In the genomic region with DNA sequence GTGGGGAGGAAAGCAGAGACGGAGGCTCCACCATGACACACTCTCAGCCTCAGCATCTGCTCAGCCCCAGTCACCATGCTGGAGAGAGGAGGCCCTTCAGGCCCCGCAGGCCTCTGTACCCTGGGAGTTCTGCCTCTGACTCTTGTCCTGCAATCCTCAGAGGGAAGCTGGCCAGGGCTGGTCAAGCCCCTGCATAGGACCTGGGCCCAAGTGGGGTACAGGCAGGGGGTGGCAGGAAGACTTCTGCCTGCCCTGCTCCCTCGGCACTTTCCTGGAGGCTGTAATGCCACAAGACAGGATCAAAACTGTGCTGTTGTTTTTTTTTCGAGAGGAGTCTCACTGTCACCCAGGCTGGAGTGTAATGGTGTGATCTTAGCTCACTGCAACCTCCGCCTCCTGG, we compare ENCODE assay signal across 1 cellular context.
TF ChIP-seq lines count a peak whose summit lies in the region.

No MANE protein-coding gene starts in this region.

TF ChIP-seq in K562, 482 proteins besides CTCF, POLR2A, EP300 and RAD21 (continued from another document):
- TF ChIP-seq, protein P1, sequence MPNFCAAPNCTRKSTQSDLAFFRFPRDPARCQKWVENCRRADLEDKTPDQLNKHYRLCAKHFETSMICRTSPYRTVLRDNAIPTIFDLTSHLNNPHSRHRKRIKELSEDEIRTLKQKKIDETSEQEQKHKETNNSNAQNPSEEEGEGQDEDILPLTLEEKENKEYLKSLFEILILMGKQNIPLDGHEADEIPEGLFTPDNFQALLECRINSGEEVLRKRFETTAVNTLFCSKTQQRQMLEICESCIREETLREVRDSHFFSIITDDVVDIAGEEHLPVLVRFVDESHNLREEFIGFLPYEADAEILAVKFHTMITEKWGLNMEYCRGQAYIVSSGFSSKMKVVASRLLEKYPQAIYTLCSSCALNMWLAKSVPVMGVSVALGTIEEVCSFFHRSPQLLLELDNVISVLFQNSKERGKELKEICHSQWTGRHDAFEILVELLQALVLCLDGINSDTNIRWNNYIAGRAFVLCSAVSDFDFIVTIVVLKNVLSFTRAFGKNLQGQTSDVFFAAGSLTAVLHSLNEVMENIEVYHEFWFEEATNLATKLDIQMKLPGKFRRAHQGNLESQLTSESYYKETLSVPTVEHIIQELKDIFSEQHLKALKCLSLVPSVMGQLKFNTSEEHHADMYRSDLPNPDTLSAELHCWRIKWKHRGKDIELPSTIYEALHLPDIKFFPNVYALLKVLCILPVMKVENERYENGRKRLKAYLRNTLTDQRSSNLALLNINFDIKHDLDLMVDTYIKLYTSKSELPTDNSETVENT (CRISPR knock-in tag; IDR thresholded peaks at IDR 0.05): 0 out of 2 replicates have a peak, but pooled peaks have one; percentile 37
- TF ChIP-seq, protein P2, sequence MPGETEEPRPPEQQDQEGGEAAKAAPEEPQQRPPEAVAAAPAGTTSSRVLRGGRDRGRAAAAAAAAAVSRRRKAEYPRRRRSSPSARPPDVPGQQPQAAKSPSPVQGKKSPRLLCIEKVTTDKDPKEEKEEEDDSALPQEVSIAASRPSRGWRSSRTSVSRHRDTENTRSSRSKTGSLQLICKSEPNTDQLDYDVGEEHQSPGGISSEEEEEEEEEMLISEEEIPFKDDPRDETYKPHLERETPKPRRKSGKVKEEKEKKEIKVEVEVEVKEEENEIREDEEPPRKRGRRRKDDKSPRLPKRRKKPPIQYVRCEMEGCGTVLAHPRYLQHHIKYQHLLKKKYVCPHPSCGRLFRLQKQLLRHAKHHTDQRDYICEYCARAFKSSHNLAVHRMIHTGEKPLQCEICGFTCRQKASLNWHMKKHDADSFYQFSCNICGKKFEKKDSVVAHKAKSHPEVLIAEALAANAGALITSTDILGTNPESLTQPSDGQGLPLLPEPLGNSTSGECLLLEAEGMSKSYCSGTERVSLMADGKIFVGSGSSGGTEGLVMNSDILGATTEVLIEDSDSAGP (CRISPR knock-in tag; IDR thresholded peaks at IDR 0.05): no peak
- TF ChIP-seq, protein P3, sequence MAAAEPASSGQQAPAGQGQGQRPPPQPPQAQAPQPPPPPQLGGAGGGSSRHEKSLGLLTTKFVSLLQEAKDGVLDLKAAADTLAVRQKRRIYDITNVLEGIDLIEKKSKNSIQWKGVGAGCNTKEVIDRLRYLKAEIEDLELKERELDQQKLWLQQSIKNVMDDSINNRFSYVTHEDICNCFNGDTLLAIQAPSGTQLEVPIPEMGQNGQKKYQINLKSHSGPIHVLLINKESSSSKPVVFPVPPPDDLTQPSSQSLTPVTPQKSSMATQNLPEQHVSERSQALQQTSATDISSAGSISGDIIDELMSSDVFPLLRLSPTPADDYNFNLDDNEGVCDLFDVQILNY (CRISPR knock-in tag; IDR thresholded peaks at IDR 0.05): no peak
- 0 out of 2 replicates have a peak, but pooled peaks have one; percentile 14 for TF ChIP-seq CBFB (CRISPR knock-in tag; IDR thresholded peaks at IDR 0.05)
- TF ChIP-seq FUS (optimal IDR thresholded peaks at IDR 0.05; ENCODE audit: low read depth, low read length): no peak
- 0 out of 2 replicates have a peak, but pooled peaks have one; percentile 77 for TF ChIP-seq ZNF282 (CRISPR knock-in tag; IDR thresholded peaks at IDR 0.05)
- TF ChIP-seq EZH2 (IDR thresholded peaks at IDR 0.05; ENCODE audit: borderline replicate concordance, low read depth, low read length): 0 out of 2 replicates have a peak, but pooled peaks have one; percentile 63
- TF ChIP-seq ILK (tag; IDR thresholded peaks at IDR 0.05; ENCODE audit: borderline replicate concordance, low read depth): no peak
- TF ChIP-seq NFYB (IDR thresholded peaks at IDR 0.05; ENCODE audit: extremely low read depth, insufficient read length): no peak
